In the genomic region with DNA sequence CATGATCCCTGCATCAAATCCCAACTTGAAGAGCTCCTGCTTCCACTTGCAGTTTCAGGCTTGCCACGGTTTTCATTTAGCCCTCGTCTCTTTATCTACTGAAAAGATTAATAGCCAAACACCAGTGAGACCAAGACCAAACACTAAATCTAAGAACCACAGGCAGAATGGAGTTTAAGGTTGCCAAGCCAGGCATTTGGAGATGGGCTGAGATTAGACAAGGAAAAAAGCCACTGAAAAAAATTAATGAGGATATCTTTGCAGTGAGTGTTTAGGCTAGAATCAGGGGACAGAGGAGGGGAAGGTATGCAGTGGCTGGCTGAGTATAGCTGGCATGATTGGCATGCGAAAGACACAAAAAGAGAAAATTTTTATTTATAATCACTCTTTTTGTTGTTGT, we compare ENCODE assay signal across 27 cellular contexts.
DNase-seq lines count a peak whose midpoint lies in the region; ATAC-seq and TF ChIP-seq lines count a peak whose summit lies in the region.
"Had no signal": no experiment of that assay in that cellular context is flagged by ENCODE, and none has a peak within 500 bp of the region (broad histone marks: within the 10 kb centered on the region; RNA-seq: fewer than 3 reads in every experiment).

No MANE protein-coding gene starts in this region.

- no peak overlapping the region for H3K4me3 ChIP-seq in IMR-90 (ENCODE audit: insufficient read depth, low read depth, low read length)
- H3K4me3 ChIP-seq in suprapubic skin = no peak overlapping the region

- H3K27me3 Mint-ChIP-seq in progenitor cell of endocrine pancreas = no peaks in the 10 kb centered on the region
- H3K27me3 Mint-ChIP-seq: stimulated activated naive B cell treated with anti-CD40 and anti-IgM and Interleukin-4, amounts not matched to agents 10 μg/mL and 1 μg/mL and 100 μg/mL, for 72 hours had no signal

- no peaks in the 10 kb centered on the region for H3K79me1 ChIP-seq in IMR-90 (ENCODE audit: low read depth in 1 of 2, low read length in 2 of 2)

- peak overlapping the region; percentile 51; the same call in 1 of the 2 replicates for H3K14ac ChIP-seq in IMR-90 (replicated peaks; ENCODE audit: low read depth, low read length)

- no peak overlapping the region for H3K56ac ChIP-seq in IMR-90 (ENCODE audit: extremely low read depth, insufficient read depth, low read length)

- no peak for TF ChIP-seq RAD21 in IMR-90 (IDR thresholded peaks at IDR 0.05; ENCODE audit: low read length)

- dilution Hi-C loops in IMR-90 (cut with HindIII; ENCODE audit: low sequenced_read_pairs, unreplicated experiment) = no loop called here

- peak overlapping the region; percentile 47 for H2AK5ac ChIP-seq in IMR-90 (ENCODE audit: low read depth, low read length)

- H3K9me3 ChIP-seq in IMR-90 (ENCODE audit: control insufficient read depth, insufficient read depth, low read length) (no peaks in the 10 kb centered on the region), suprapubic skin (no peaks in the 10 kb centered on the region)

- no peak for TF ChIP-seq POLR2A in IMR-90 (IDR thresholded peaks at IDR 0.05; ENCODE audit: low read depth, low read length)
- no peak for TF ChIP-seq POLR2A in suprapubic skin (IDR thresholded peaks at IDR 0.05)

- H2BK15ac ChIP-seq in IMR-90 (ENCODE audit: low read depth, low read length) = peak overlapping the region; percentile 27; the same call in 1 of the 3 replicates

- H2AFZ ChIP-seq in IMR-90 (replicated peaks; ENCODE audit: low read length, poor library complexity) = no peak overlapping the region

- H2AK9ac ChIP-seq in IMR-90 (replicated peaks; ENCODE audit: low read depth, low read length, poor library complexity) = no peak overlapping the region

- BruUV-seq in IMR-90 (replicated peaks; lab: Mats Ljungman, UMichigan) = no TSS peak

- peak overlapping the region; percentile 66 for H2BK120ac ChIP-seq in IMR-90 (ENCODE audit: low read depth, low read length)

- intact Hi-C loops in IMR-90 (cut with micrococcal nuclease) = no loop called here

- H3K36me3 Mint-ChIP-seq in progenitor cell of endocrine pancreas (ENCODE audit: insufficient read depth) = no peaks in the 10 kb centered on the region
- H3K36me3 Mint-ChIP-seq: activated naive CD4-positive, alpha-beta T cell treated with anti-CD3 and anti-CD28 coated beads, Interleukin-2, amount 50 U/mL, for 72 hours; brain; naive B cell; stimulated activated naive B cell treated with anti-CD40 and anti-IgM and Interleukin-4, amounts not matched to agents 10 μg/mL and 1 μg/mL and 100 μg/mL, for 72 hours had no signal

- no peaks in the 10 kb centered on the region for H3K27me3 ChIP-seq in IMR-90 (ENCODE audit: control insufficient read depth, insufficient read depth, low read length)
- no peaks in the 10 kb centered on the region for H3K27me3 ChIP-seq in suprapubic skin

- H3K4me1 ChIP-seq in IMR-90 (ENCODE audit: control insufficient read depth, insufficient read depth, low read length) = peaks cover 22% of the 10 kb centered on the region
- H3K4me1 ChIP-seq in suprapubic skin = peaks cover 11% of the 10 kb centered on the region

- no peak overlapping the region for H3K4me3 Mint-ChIP-seq in progenitor cell of endocrine pancreas (ENCODE audit: low read depth)
- H3K4me3 Mint-ChIP-seq: activated B cell treated with CpG ODN at 0.5 μM for 24 hours; activated T-helper 17 cell treated with anti-CD3 and anti-CD28 coated beads, Interleukin-2, amount 50 U/mL, for 72 hours; brain; CD4-positive, alpha-beta T cell; naive B cell; stimulated activated naive B cell treated with anti-CD40 and anti-IgM and Interleukin-4, amounts not matched to agents 10 μg/mL and 1 μg/mL and 100 μg/mL, for 72 hours had no signal

- H3K36me3 ChIP-seq in IMR-90 (ENCODE audit: control insufficient read depth, insufficient read depth, low read length) = peaks cover 2% of the 10 kb centered on the region; the same call in 1 of the 2 replicates
- no peaks in the 10 kb centered on the region for H3K36me3 ChIP-seq in suprapubic skin

- H3K9ac ChIP-seq in IMR-90 (ENCODE audit: low read depth, low read length) = no peak overlapping the region

- ATAC-seq in IMR-90 (ENCODE audit: low read depth) = no peak
- ATAC-seq: activated naive CD4-positive, alpha-beta T cell treated with anti-CD3 and anti-CD28 coated beads, Interleukin-2, amount 50 U/mL, for 72 hours; activated T-helper 17 cell treated with anti-CD3 and anti-CD28 coated beads, Interleukin-2, amount 50 U/mL, for 72 hours; left colon; stimulated activated naive B cell treated with anti-CD40 and anti-IgM and Interleukin-4, amounts not matched to agents 10 μg/mL and 1 μg/mL and 100 μg/mL, for 72 hours had no signal

- peak overlapping the region; percentile 66; the same call in 1 of the 2 replicates for H3K27ac ChIP-seq in IMR-90 (ENCODE audit: insufficient read depth, low read length)
- peak overlapping the region; percentile 36 for H3K27ac ChIP-seq in suprapubic skin

- H3K4ac ChIP-seq in IMR-90 (ENCODE audit: low read depth, low read length) = peak overlapping the region; percentile 45

- POLR2A ChIA-PET in IMR-90 (lab: Charles Lee; ENCODE audit: unreplicated experiment) = no interaction called here

- TF ChIP-seq CTCF in IMR-90 (conservative IDR thresholded peaks at IDR 0.05; ENCODE audit: low read depth, low read length) (no peak), suprapubic skin (IDR thresholded peaks at IDR 0.05) (no peak), progenitor cell of endocrine pancreas (IDR thresholded peaks at IDR 0.05; ENCODE audit: unreplicated experiment) (no peak)

- no peak for TF ChIP-seq EP300 in suprapubic skin (IDR thresholded peaks at IDR 0.05)

- peak overlapping the region; percentile 16 to 58; a peak in 3 of 4 replicates for H4K8ac ChIP-seq in IMR-90 (ENCODE audit: low read depth in 2 of 2, low read length in 2 of 2)

- peak overlapping the region; percentile 98 for H3K18ac ChIP-seq in IMR-90 (ENCODE audit: low read depth, low read length)

- in situ Hi-C loops in IMR-90 (cut with MboI; ENCODE audit: low sequenced_read_pairs) (no loop called here), KBM-7 (cut with MboI; ENCODE audit: low pct_unique_long_range_greater_than_20kb, low sequenced_read_pairs) (no loop called here)

- peak overlapping the region; percentile 60; the same call in 1 of the 2 replicates for H3K23ac ChIP-seq in IMR-90 (ENCODE audit: low read depth, low read length)

- peak overlapping the region; percentile 81 for H2BK20ac ChIP-seq in IMR-90 (ENCODE audit: low read depth, low read length)

- H3K9me1 ChIP-seq in IMR-90 (ENCODE audit: insufficient read depth, low read length) = peaks cover 4% of the 10 kb centered on the region

- peak overlapping the region; percentile 94 for H4K5ac ChIP-seq in IMR-90 (ENCODE audit: low read depth, low read length)

- peak; percentile 70 for DNase-seq in EH (ENCODE audit: low read depth)
- no peak for DNase-seq in IMR-90
- peak; percentile 43 for DNase-seq in astrocyte of the hippocampus (ENCODE audit: low read depth, low spot score)
- DNase-seq in suprapubic skin (ENCODE audit: low spot score in 2 of 2) = no peak
- no peak for DNase-seq in progenitor cell of endocrine pancreas (ENCODE audit: low spot score, unreplicated experiment)
- no peak for DNase-seq in KBM-7
- DNase-seq in NCI-H146 treated with DMSO at 0.1 percent for 48 hours (lab: John Stamatoyannopoulos, UW; ENCODE audit: unreplicated experiment) = no peak
- DNase-seq: activated B cell treated with CpG ODN at 0.5 μM for 24 hours; activated CD4-positive, alpha-beta T cell treated with anti-CD3 and anti-CD28 coated beads, Interleukin-2, amount 50 U/mL, for 4 hours; activated CD8-positive, alpha-beta memory T cell treated with anti-CD3 and anti-CD28 coated beads, Interleukin-2, amount 50 U/mL, for 4 hours; CD4-positive, alpha-beta T cell; DMS 273 treated with DMSO at 0.1 percent for 48 hours; head of caudate nucleus; left colon; naive B cell; NCI-H1105 treated with DMSO at 0.1 percent for 48 hours; NCI-H2029 treated with DMSO at 0.1 percent for 48 hours; NCI-H82; retina; Right ventricle myocardium superior; stimulated activated CD4-positive, alpha-beta T cell treated with anti-CD3 and anti-CD28 coated beads, Interleukin-4, amount 100 ng/mL, for 24 hours; stimulated activated naive B cell treated with anti-CD40 and anti-IgM and Interleukin-4, amounts not matched to agents 10 μg/mL and 1 μg/mL and 100 μg/mL, for 72 hours; SW 1271; T1000 had no signal

- CTCF ChIA-PET in IMR-90 (lab: Yijun Ruan, JAX) = interaction anchor here (0.6 kb wide), 1 partner anchor 628 kb away, joined by 3 read pairs; no protein-coding TSS in a partner anchor

- no peak overlapping the region for H3K27ac Mint-ChIP-seq in progenitor cell of endocrine pancreas
- H3K27ac Mint-ChIP-seq: activated B cell treated with CpG ODN at 0.5 μM for 24 hours; activated naive CD4-positive, alpha-beta T cell treated with anti-CD3 and anti-CD28 coated beads, Interleukin-2, amount 50 U/mL, for 72 hours; activated T-helper 17 cell treated with anti-CD3 and anti-CD28 coated beads, Interleukin-2, amount 50 U/mL, for 72 hours; CD4-positive, alpha-beta T cell; naive B cell; stimulated activated naive B cell treated with anti-CD40 and anti-IgM and Interleukin-4, amounts not matched to agents 10 μg/mL and 1 μg/mL and 100 μg/mL, for 72 hours had no signal

- no peak overlapping the region for H2BK5ac ChIP-seq in IMR-90 (ENCODE audit: low read depth, low read length, poor library complexity, severe bottlenecking)

- H3K9me3 Mint-ChIP-seq in progenitor cell of endocrine pancreas (ENCODE audit: low read depth) = peaks cover 3% of the 10 kb centered on the region

- H4K91ac ChIP-seq in IMR-90 (ENCODE audit: insufficient read depth, low read depth, low read length) = peak overlapping the region; percentile 86

- no peaks in the 10 kb centered on the region for H4K20me1 ChIP-seq in IMR-90 (ENCODE audit: insufficient read depth, low read length)

- no CpG with 5 or more reads among the region's 3 CpGs for WGBS in IMR-90 (ENCODE audit: extremely low coverage in 2 of 2, insufficient read length in 1 of 2), 2 experiments
- WGBS in suprapubic skin = 42% methylated on average over 3 of the region's 3 CpGs

- H3K4me2 ChIP-seq in IMR-90 (ENCODE audit: low read depth, low read length) = peak overlapping the region; percentile 3; the same call in 1 of the 2 replicates

- H3K4me1 Mint-ChIP-seq in progenitor cell of endocrine pancreas (ENCODE audit: low read depth) = peaks cover 15% of the 10 kb centered on the region
- H3K4me1 Mint-ChIP-seq: activated B cell treated with CpG ODN at 0.5 μM for 24 hours; activated T-helper 17 cell treated with anti-CD3 and anti-CD28 coated beads, Interleukin-2, amount 50 U/mL, for 72 hours; naive B cell; stimulated activated naive B cell treated with anti-CD40 and anti-IgM and Interleukin-4, amounts not matched to agents 10 μg/mL and 1 μg/mL and 100 μg/mL, for 72 hours had no signal

TF ChIP-seq in IMR-90, 13 proteins besides CTCF, POLR2A, EP300 and RAD21 (continues in another document):
- TF ChIP-seq CEBPB (IDR thresholded peaks at IDR 0.05; ENCODE audit: low read depth, low read length) (no peak), RCOR1 (IDR thresholded peaks at IDR 0.05; ENCODE audit: insufficient replicate concordance, low read length) (no peak), NFE2L2 (IDR thresholded peaks at IDR 0.05; ENCODE audit: low read depth, low read length) (no peak), CHD1 (IDR thresholded peaks at IDR 0.05; ENCODE audit: low read depth, low read length) (no peak)

Comparison
In these comparisons a context has a peak if more than half of its experiments do, and no peak if none do; other contexts are left out.
1. DNase-seq: peak in EH (single experiment) and astrocyte of the hippocampus (single experiment); none in IMR-90 (single experiment), suprapubic skin (0 of 2), progenitor cell of endocrine pancreas (single experiment), KBM-7 (single experiment) and NCI-H146 treated with DMSO at 0.1 percent for 48 hours (single experiment).